Comparison of ENCODE assay signal across 1 cellular context in the genomic region with DNA sequence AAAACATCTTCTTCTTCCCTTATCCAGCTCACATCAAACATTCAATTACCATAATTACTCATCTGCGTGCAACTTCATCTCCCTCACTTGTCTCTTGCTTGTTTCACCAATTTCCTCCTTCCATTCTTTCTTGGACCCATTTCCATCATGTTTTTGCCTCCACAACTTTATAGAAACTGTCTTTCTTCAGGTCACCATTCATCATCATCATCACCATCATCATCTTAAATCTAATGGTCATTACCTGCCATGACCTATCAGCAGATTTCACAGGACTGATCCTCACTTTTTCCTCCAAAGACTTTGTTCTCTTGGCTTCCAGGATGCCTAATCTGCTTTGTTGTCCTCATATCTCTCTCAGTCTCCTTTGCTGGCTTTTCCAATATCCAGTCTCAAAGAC.
TF ChIP-seq lines count a peak whose summit lies in the region.

No MANE protein-coding gene starts in this region.

TF ChIP-seq in HepG2, 621 proteins besides CTCF, POLR2A, EP300 and RAD21 (continued from another document):
- TF ChIP-seq ZHX2 (IDR thresholded peaks at IDR 0.05; ENCODE audit: low read depth) (no peak), ZHX2 (CRISPR knock-in tag; IDR thresholded peaks at IDR 0.05; ENCODE audit: borderline replicate concordance) (no peak), ZNF337 (CRISPR knock-in tag; IDR thresholded peaks at IDR 0.05; ENCODE audit: borderline replicate concordance, low read depth) (no peak)
